ENCODE assay signal across 16 cellular contexts in the genomic region with DNA sequence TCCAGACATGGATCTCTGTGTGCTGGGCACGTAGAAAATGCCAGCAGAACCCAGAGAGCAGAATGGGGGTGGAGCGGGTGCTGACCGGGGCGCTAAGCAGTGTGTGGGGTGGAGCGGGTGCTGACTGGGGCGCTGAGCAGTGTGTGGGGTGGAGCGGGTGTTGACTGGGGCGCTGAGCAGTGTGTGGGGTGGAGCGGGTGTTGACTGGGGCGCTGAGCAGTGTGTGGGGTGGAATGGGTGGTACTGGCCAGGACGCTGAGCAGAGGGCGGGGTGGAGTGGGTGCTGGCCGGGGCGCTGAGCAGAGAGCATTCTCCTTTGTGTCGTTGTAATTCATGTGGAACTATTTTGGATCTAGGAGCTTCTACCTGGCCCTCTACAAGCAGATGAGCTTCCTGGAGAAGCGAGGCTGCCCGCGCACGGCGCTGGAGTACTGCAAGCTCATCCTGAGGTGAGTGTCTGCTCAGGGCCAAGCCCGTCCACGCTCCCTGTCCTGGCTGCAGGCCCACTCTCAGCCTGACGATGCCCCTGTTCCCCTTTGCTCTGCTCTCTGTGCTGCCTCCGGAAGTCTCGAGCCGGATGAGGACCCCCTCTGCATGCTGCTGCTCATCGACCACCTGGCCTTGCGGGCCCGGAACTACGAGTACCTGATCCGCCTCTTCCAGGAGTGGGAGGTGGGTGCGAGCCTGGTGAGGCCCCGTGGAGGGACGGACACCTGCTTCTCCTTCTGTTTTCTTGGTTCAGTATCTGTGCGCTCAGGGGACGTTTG.
"Had no signal": no experiment of that assay in that cellular context is flagged by ENCODE, and none has a peak within 500 bp of the region (broad histone marks: within the 10 kb centered on the region; RNA-seq: fewer than 3 reads in every experiment).

No MANE protein-coding gene starts in this region.

- H3K9me3 Mint-ChIP-seq: activated naive CD8-positive, alpha-beta T cell treated with anti-CD3 and anti-CD28 coated beads, Interleukin-2, amount 50 U/mL, for 24 hours; naive thymus-derived CD8-positive, alpha-beta T cell; T-cell had no signal

- H3K27me3 ChIP-seq: ascending aorta, breast epithelium, esophagus muscularis mucosa had no signal

- H3K27ac ChIP-seq: ascending aorta, breast epithelium, esophagus muscularis mucosa had no signal

- DNase-seq: activated CD4-positive, CD25-positive, alpha-beta regulatory T cell treated with anti-CD3 and anti-CD28 coated beads, Interleukin-2, amount 50 U/mL, for 72 hours; activated naive CD4-positive, alpha-beta T cell; activated naive CD8-positive, alpha-beta T cell treated with anti-CD3 and anti-CD28 coated beads, Interleukin-2, amount 50 U/mL, for 24 hours; activated T-cell treated with anti-CD3 and anti-CD28 coated beads for 4 hours; hippocampal formation; kidney; left ventricle myocardium superior; mesenchymal stem cell; naive thymus-derived CD8-positive, alpha-beta T cell; stimulated activated CD4-positive, alpha-beta T cell treated with anti-CD3 and anti-CD28 coated beads, Interleukin-2, amount 100 ng/mL, for 24 hours; T-cell; T1000 had no signal

- H3K27me3 Mint-ChIP-seq: activated naive CD8-positive, alpha-beta T cell treated with anti-CD3 and anti-CD28 coated beads, Interleukin-2, amount 50 U/mL, for 24 hours; naive thymus-derived CD8-positive, alpha-beta T cell; T-cell had no signal

- H3K27ac Mint-ChIP-seq: activated naive CD8-positive, alpha-beta T cell treated with anti-CD3 and anti-CD28 coated beads, Interleukin-2, amount 50 U/mL, for 24 hours; T-cell had no signal

- H3K4me3 Mint-ChIP-seq: activated naive CD8-positive, alpha-beta T cell treated with anti-CD3 and anti-CD28 coated beads, Interleukin-2, amount 50 U/mL, for 24 hours; naive thymus-derived CD8-positive, alpha-beta T cell had no signal

- ATAC-seq: activated naive CD8-positive, alpha-beta T cell treated with anti-CD3 and anti-CD28 coated beads, Interleukin-2, amount 50 U/mL, for 24 hours; left ventricle myocardium superior; naive thymus-derived CD8-positive, alpha-beta T cell; sciatic nerve; T-cell had no signal

- H3K4me1 Mint-ChIP-seq: naive thymus-derived CD8-positive, alpha-beta T cell; T-cell had no signal

- H3K9me3 ChIP-seq: ascending aorta, breast epithelium, esophagus muscularis mucosa had no signal
